Comparison of ENCODE assay signal across 8 cellular contexts in the genomic region with DNA sequence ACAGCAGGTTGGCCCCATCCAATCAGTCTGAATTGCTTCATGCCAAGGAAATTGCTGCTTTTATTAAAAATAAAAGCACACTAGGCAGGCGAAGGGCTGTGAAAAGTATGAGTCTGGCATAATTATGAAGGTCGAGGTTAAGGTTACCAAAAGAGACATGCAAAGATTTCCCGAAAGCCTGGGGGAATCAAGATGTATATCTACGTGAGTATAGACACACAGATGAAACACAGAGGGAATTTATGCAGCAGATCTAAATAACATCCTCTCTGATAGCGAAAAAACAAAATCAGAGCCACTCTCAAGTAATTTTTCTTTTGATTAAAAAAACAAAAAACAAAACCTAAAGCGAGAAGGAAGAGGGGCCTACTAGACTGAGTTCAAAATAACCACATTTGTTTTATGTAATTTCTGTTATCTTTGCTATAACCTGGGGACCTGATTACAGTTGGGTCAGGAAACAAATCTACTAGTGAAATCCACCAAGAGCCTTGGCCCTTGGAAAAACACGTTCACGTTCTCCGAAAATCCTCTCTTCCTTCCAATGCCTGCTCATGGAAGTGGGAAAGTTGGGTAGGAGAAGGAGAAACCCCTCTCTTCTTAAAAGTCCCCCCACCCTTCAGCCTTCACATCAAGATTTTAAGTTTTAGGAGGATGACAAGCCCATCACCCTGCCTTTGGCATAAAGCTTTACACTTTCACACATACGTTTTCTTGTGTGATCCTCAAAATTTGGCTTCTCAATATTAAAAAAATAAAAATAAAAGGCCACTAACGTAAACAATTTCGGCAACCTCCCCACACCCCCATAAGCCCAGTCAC. TPM values are rescaled to one million over a fixed set of nuclear protein-coding genes. Genes with fewer than 3 reads are reported as not detected.
DNase-seq lines count a peak whose midpoint lies in the region; ATAC-seq, FAIRE-seq and TF ChIP-seq lines count a peak whose summit lies in the region.

No MANE protein-coding gene starts in this region.

- no peak for DNase-seq in activated CD8-positive, alpha-beta T cell treated with anti-CD3 and anti-CD28 coated beads, Interleukin-2, amount 10 ng/mL, durations not matched to agents 7 days and 5 days
- no peak for DNase-seq in small intestine
- no peak for DNase-seq in NCI-H774 (lab: John Stamatoyannopoulos, UW)
- no peak for DNase-seq in activated gamma-delta T cell (lab: John Stamatoyannopoulos, UW)

- POLR2A ChIA-PET in HEK293 (lab: Yijun Ruan, JAX) = no interaction called here
- POLR2A ChIA-PET in activated CD8-positive, alpha-beta T cell treated with anti-CD3 and anti-CD28 coated beads, Interleukin-2, amount 10 ng/mL, durations not matched to agents 7 days and 5 days (lab: Charles Lee) = interaction anchor here (0.8 to 2.5 kb wide), 3 partner anchors 8 to 51 kb away, joined by 3 to 8 read pairs (median 3); no protein-coding TSS in a partner anchor

- H3K27me3 ChIP-seq in small intestine (ENCODE audit: control insufficient read depth in 2 of 2, insufficient read depth in 2 of 2, low read length in 2 of 2) = no peaks in the 10 kb centered on the region

- no peaks in the 10 kb centered on the region for H3K9me3 ChIP-seq in HEK293 (ENCODE audit: control insufficient read depth, insufficient read depth, low read depth, low read length)
- no peaks in the 10 kb centered on the region for H3K9me3 ChIP-seq in small intestine (ENCODE audit: control insufficient read depth, low read depth)

- peaks cover 0 to 23% of the 10 kb centered on the region in 2 experiments; a peak in 1 of 3 replicates for H3K36me3 ChIP-seq in HEK293 (ENCODE audit: control insufficient read depth in 2 of 2, insufficient read depth in 1 of 2, low read length in 2 of 2)
- H3K36me3 ChIP-seq in small intestine (ENCODE audit: control insufficient read depth in 2 of 2, insufficient read depth in 2 of 2, low read length in 2 of 2) = no peaks in the 10 kb centered on the region

- CTCF ChIA-PET in HEK293 (lab: Yijun Ruan, JAX) = interaction anchor here (0.6 kb wide), 2 partner anchors 171 to 403 kb away, joined by 3 read pairs; no protein-coding TSS in a partner anchor
- CTCF ChIA-PET in activated CD8-positive, alpha-beta T cell treated with anti-CD3 and anti-CD28 coated beads, Interleukin-2, amount 10 ng/mL, durations not matched to agents 7 days and 5 days (lab: Charles Lee) = interaction anchor here (1.0 to 6.9 kb wide), 3 partner anchors 13 to 77 kb away, joined by 4 to 43 read pairs (median 10); no protein-coding TSS in a partner anchor

- no peak for TF ChIP-seq CTCF in HEK293 (tag by site-specific recombination; IDR thresholded peaks at IDR 0.05)

- H3K4me1 ChIP-seq in HEK293 (ENCODE audit: control insufficient read depth, insufficient read depth, low read length) (peaks cover 8% of the 10 kb centered on the region; the same call in 1 of the 2 replicates), small intestine (ENCODE audit: control insufficient read depth in 2 of 2, insufficient read depth in 1 of 2, low read depth in 1 of 2, low read length in 1 of 2) (peaks cover 7 to 21% of the 10 kb centered on the region in 2 donors)

- peak overlapping the region; percentile 94 for H3K27ac Mint-ChIP-seq in activated CD8-positive, alpha-beta T cell treated with anti-CD3 and anti-CD28 coated beads, Interleukin-2, amount 10 ng/mL, durations not matched to agents 7 days and 5 days

- H3K4me3 ChIP-seq in HEK293 (ENCODE audit: low read depth, low read length) (peak overlapping the region; percentile 86), iPS-11a (ENCODE audit: low read depth, low read length) (peak overlapping the region; percentile 94), small intestine (ENCODE audit: low read depth in 1 of 2, low read length in 2 of 2) (peak overlapping the region; percentile 91 to 96)

- H3K27ac ChIP-seq in HEK293 (ENCODE audit: extremely low read depth, low read depth, low read length) = peak overlapping the region; percentile 21; the same call in 1 of the 2 replicates
- peak overlapping the region in 1 of 2 donors; percentile 97 for H3K27ac ChIP-seq in small intestine (ENCODE audit: low read depth in 1 of 2, low read length in 1 of 2)

- WGBS in small intestine, 3 donors = 30 to 54% (median 43%) methylated on average over 12 of the region's 12 CpGs

- FAIRE-seq in small intestine (lab: Jason Lieb, UNC) = no peak

- H3K4me3 Mint-ChIP-seq in activated CD8-positive, alpha-beta T cell treated with anti-CD3 and anti-CD28 coated beads, Interleukin-2, amount 10 ng/mL, durations not matched to agents 7 days and 5 days = peak overlapping the region; percentile 92

- peaks cover 58% of the 10 kb centered on the region for H3K36me3 Mint-ChIP-seq in activated CD8-positive, alpha-beta T cell treated with anti-CD3 and anti-CD28 coated beads, Interleukin-2, amount 10 ng/mL, durations not matched to agents 7 days and 5 days (ENCODE audit: low read depth)

- peaks cover 67% of the 10 kb centered on the region for H3K4me1 Mint-ChIP-seq in activated CD8-positive, alpha-beta T cell treated with anti-CD3 and anti-CD28 coated beads, Interleukin-2, amount 10 ng/mL, durations not matched to agents 7 days and 5 days (ENCODE audit: low read depth)

- no peaks in the 10 kb centered on the region for H3K27me3 Mint-ChIP-seq in activated CD8-positive, alpha-beta T cell treated with anti-CD3 and anti-CD28 coated beads, Interleukin-2, amount 10 ng/mL, durations not matched to agents 7 days and 5 days (ENCODE audit: low read depth)

- no peaks in the 10 kb centered on the region for H3K9me3 Mint-ChIP-seq in activated CD8-positive, alpha-beta T cell treated with anti-CD3 and anti-CD28 coated beads, Interleukin-2, amount 10 ng/mL, durations not matched to agents 7 days and 5 days (ENCODE audit: insufficient read depth)

- ATAC-seq in activated CD8-positive, alpha-beta T cell treated with anti-CD3 and anti-CD28 coated beads, Interleukin-2, amount 10 ng/mL, durations not matched to agents 7 days and 5 days = no peak
- no peak for ATAC-seq in GM21515 (IDR thresholded peaks at IDR 0.05; ENCODE audit: unreplicated experiment)
- ATAC-seq in HG03135 (IDR thresholded peaks at IDR 0.05; ENCODE audit: unreplicated experiment) = no peak

TF ChIP-seq in HEK293, 187 proteins besides CTCF, POLR2A, EP300 and RAD21:
- TF ChIP-seq ZNF23 (tag by site-specific recombination; IDR thresholded peaks at IDR 0.05; ENCODE audit: borderline replicate concordance) (no peak), GLIS1 (tag by site-specific recombination; IDR thresholded peaks at IDR 0.05) (no peak), PRDM1 (tag by site-specific recombination; IDR thresholded peaks at IDR 0.05) (peak; percentile 9)

RNA-seq across cellular contexts. Expression of a gene that starts 1.4 kb away (rescaled TPM):
- 100 to 1,000 TPM; 105 to 107 TPM for total RNA-seq in activated CD8-positive, alpha-beta T cell treated with anti-CD3 and anti-CD28 coated beads, Interleukin-2, amount 10 ng/mL, durations not matched to agents 7 days and 5 days
- polyA plus RNA-seq in small intestine = 10 to 100 TPM in 2 of 3 donors, 1 to 10 TPM in 1; 8.7 to 36.5 (median 19.9) TPM
